Comparison of ENCODE assay signal across 8 cellular contexts in the genomic region with DNA sequence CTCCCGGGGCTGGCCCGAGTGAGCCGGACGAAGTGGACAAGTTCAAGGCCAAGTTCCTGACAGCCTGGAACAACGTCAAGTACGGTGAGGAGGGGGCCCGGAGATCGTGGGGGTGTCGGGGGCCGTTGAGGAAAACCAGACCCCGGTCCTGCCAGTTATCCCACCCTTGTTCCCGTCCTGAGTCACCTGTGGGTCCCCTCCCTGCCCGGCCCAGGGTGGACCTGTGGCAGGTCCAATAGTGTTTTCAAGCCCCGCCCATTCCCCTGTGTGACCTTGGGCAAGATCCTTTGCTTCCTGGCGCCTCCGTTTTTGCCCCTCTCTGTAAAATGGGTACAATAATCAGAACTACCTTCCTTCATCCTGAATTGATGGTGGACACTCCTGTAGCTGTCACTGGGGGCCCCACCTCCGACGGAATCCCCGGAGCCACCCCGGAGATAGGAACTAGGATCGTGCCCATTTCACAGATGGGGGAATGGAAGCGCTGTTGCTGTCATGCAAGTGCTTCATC. TPM values are rescaled to one million over a fixed set of nuclear protein-coding genes. Genes with fewer than 3 reads are reported as not detected.
DNase-seq lines count a peak whose midpoint lies in the region; ATAC-seq, FAIRE-seq and TF ChIP-seq lines count a peak whose summit lies in the region.

No MANE protein-coding gene starts in this region.

- H3K4me1 Mint-ChIP-seq in natural killer cell treated with Interleukin-12 subunit alpha and Interleukin-12 subunit beta and Interleukin-15 and Interleukin-18, amount 100 ng/mL, for 72 hours (ENCODE audit: low read depth in 2 of 2): peaks cover 10 to 11% of the 10 kb centered on the region in 2 donors

- POLR2A ChIA-PET in SK-N-SH (lab: Yijun Ruan, JAX) (no interaction called here), endothelial cell of umbilical vein (lab: Charles Lee) (no interaction called here)

- TF ChIP-seq POLR2A in endothelial cell of umbilical vein (IDR thresholded peaks at IDR 0.05; ENCODE audit: low read depth, low read length): no peak

- H4K20me1 ChIP-seq in SK-N-SH (ENCODE audit: insufficient read depth) (no peaks in the 10 kb centered on the region), endothelial cell of umbilical vein (replicated peaks; ENCODE audit: control insufficient read depth, extremely low read depth, insufficient read depth, low read length) (no peaks in the 10 kb centered on the region)

- FAIRE-seq in endothelial cell of umbilical vein (lab: Jason Lieb, UNC): peak; percentile 60

- H3K36me3 ChIP-seq in SK-N-SH (replicated peaks in 1 of 2; ENCODE audit: control insufficient read depth in 1 of 2, insufficient read depth in 2 of 2, low read length in 1 of 2) (peaks cover 0 to 3% of the 10 kb centered on the region in 2 experiments), endothelial cell of umbilical vein (ENCODE audit: control insufficient read depth in 2 of 2, extremely low read depth in 1 of 2, insufficient read depth in 2 of 2, low read length in 2 of 2) (peaks cover 0 to 3% of the 10 kb centered on the region in 2 experiments)

- TSS peak; percentile 43 for BruUV-seq in endothelial cell of umbilical vein (replicated peaks; lab: Mats Ljungman, UMichigan)

- H3K27ac Mint-ChIP-seq in natural killer cell treated with Interleukin-12 subunit alpha and Interleukin-12 subunit beta and Interleukin-15 and Interleukin-18, amount 100 ng/mL, for 72 hours: peak overlapping the region; percentile 79 to 87

- H3K4me3 Mint-ChIP-seq in natural killer cell treated with Interleukin-12 subunit alpha and Interleukin-12 subunit beta and Interleukin-15 and Interleukin-18, amount 100 ng/mL, for 72 hours: peak overlapping the region; percentile 94

- H3K9me2 ChIP-seq in SK-N-SH: no peaks in the 10 kb centered on the region

- no peak for TF ChIP-seq RAD21 in SK-N-SH (IDR thresholded peaks at IDR 0.05; ENCODE audit: low read length)

- peak overlapping the region; percentile 82 for H3K4me3 ChIP-seq in AG10803 (ENCODE audit: low read length)
- peak overlapping the region; percentile 67 to 81 for H3K4me3 ChIP-seq in SK-N-SH (ENCODE audit: low read depth in 2 of 2, low read length in 1 of 2)
- H3K4me3 ChIP-seq in endothelial cell of umbilical vein (replicated peaks in 1 of 3; ENCODE audit: insufficient read depth in 1 of 3, low read depth in 1 of 3, low read length in 3 of 3): peak overlapping the region; percentile 36 to 91 (median 58)

- peak; percentile 27 for ATAC-seq in GM21447 (IDR thresholded peaks at IDR 0.05; ENCODE audit: unreplicated experiment)
- peak; percentile 49 to 58 for ATAC-seq in natural killer cell treated with Interleukin-12 subunit alpha and Interleukin-12 subunit beta and Interleukin-15 and Interleukin-18, amount 100 ng/mL, for 72 hours
- ATAC-seq in GM21786 (IDR thresholded peaks at IDR 0.05; ENCODE audit: unreplicated experiment): no peak

- no peak for TF ChIP-seq CTCF in AG10803 (conservative IDR thresholded peaks at IDR 0.05; ENCODE audit: low read length)
- TF ChIP-seq CTCF in SK-N-SH (IDR thresholded peaks at IDR 0.05): no peak
- TF ChIP-seq CTCF in endothelial cell of umbilical vein (IDR thresholded peaks at IDR 0.05; ENCODE audit: extremely low read depth in 1 of 2, insufficient read depth in 1 of 2, low read depth in 1 of 2, low read length in 2 of 2): no peak

- H3F3A ChIP-seq in SK-N-SH (replicated peaks; ENCODE audit: insufficient read depth): peaks cover 5% of the 10 kb centered on the region

- dilution Hi-C loops in endothelial cell of umbilical vein (cut with MboI; ENCODE audit: extremely low pct_ligation_motif_present, low sequenced_read_pairs): no loop called here

- peak overlapping the region; percentile 74; the same call in 1 of the 2 replicates for H2AFZ ChIP-seq in SK-N-SH (ENCODE audit: low read depth)
- peak overlapping the region; percentile 95 for H2AFZ ChIP-seq in endothelial cell of umbilical vein (ENCODE audit: low read depth, low read length)

- peak overlapping the region; percentile 94 for H3K9ac ChIP-seq in SK-N-SH
- H3K9ac ChIP-seq in endothelial cell of umbilical vein (replicated peaks; ENCODE audit: extremely low read depth, insufficient read depth, low read length): peak overlapping the region; percentile 84

- H3K4me2 ChIP-seq in SK-N-SH (peak overlapping the region; percentile 84), endothelial cell of umbilical vein (ENCODE audit: insufficient read depth, low read length) (peak overlapping the region; percentile 53)

- CTCF ChIA-PET in SK-N-SH (lab: Yijun Ruan, JAX): interaction anchor here (1.2 kb wide), 1 partner anchor 9 kb away, joined by 4 read pairs; no protein-coding TSS in a partner anchor
- CTCF ChIA-PET in endothelial cell of umbilical vein (lab: Charles Lee): interaction anchor here (1.6 kb wide), 1 partner anchor 39 kb away, joined by 4 read pairs; no protein-coding TSS in a partner anchor

- H3K4me1 ChIP-seq in SK-N-SH (ENCODE audit: control insufficient read depth in 1 of 2, insufficient read depth in 2 of 2, low read depth in 1 of 2, low read length in 1 of 2): peaks cover 0 to 7% of the 10 kb centered on the region in 2 experiments; a peak in 1 of 4 replicates
- peaks cover 4% of the 10 kb centered on the region for H3K4me1 ChIP-seq in endothelial cell of umbilical vein (ENCODE audit: control insufficient read depth, extremely low read depth, insufficient read depth, low read length)

- TF ChIP-seq EP300 in SK-N-SH (IDR thresholded peaks at IDR 0.05; ENCODE audit: borderline replicate concordance in 1 of 2, low read depth in 1 of 2, low read length in 1 of 2): no peak

- H3K27ac ChIP-seq in SK-N-SH (ENCODE audit: low read depth in 2 of 2, low read length in 1 of 2) (no peak overlapping the region; a peak in 1 of 4 replicates), endothelial cell of umbilical vein (ENCODE audit: insufficient read depth, low read depth, low read length) (peak overlapping the region; percentile 42)

- peaks cover 14% of the 10 kb centered on the region; the same call in 1 of the 2 replicates for H3K27me3 ChIP-seq in SK-N-SH (ENCODE audit: insufficient read depth)
- H3K27me3 ChIP-seq in endothelial cell of umbilical vein (ENCODE audit: control insufficient read depth in 2 of 2, insufficient read depth in 2 of 2, low read length in 2 of 2): no peaks in the 10 kb centered on the region

- H3K27me3 Mint-ChIP-seq in natural killer cell treated with Interleukin-12 subunit alpha and Interleukin-12 subunit beta and Interleukin-15 and Interleukin-18, amount 100 ng/mL, for 72 hours: no peaks in the 10 kb centered on the region

- no peak for DNase-seq in AG10803 (ENCODE audit: low read depth)
- no peak for DNase-seq in SK-N-SH
- no peak for DNase-seq in endothelial cell of umbilical vein (ENCODE audit: low read depth, low spot score)
- no peak for DNase-seq in natural killer cell treated with Interleukin-12 subunit alpha and Interleukin-12 subunit beta and Interleukin-15 and Interleukin-18, amount 100 ng/mL, for 72 hours (ENCODE audit: low spot score)
- DNase-seq in NK-92 (lab: John Stamatoyannopoulos, UW; ENCODE audit: unreplicated experiment): no peak
- DNase-seq in germinal center (ENCODE audit: low spot score): no peak

- intact Hi-C loops in endothelial cell of umbilical vein (cut with micrococcal nuclease): no loop called here

- WGBS in SK-N-SH (ENCODE audit: low lambda C conversion rate): 37% methylated on average over 11 of the region's 22 CpGs

- no peaks in the 10 kb centered on the region for H3K9me3 Mint-ChIP-seq in natural killer cell treated with Interleukin-12 subunit alpha and Interleukin-12 subunit beta and Interleukin-15 and Interleukin-18, amount 100 ng/mL, for 72 hours

- no peaks in the 10 kb centered on the region for H3K36me3 Mint-ChIP-seq in natural killer cell treated with Interleukin-12 subunit alpha and Interleukin-12 subunit beta and Interleukin-15 and Interleukin-18, amount 100 ng/mL, for 72 hours

- H3K9me1 ChIP-seq in endothelial cell of umbilical vein (replicated peaks; ENCODE audit: control insufficient read depth, extremely low read depth, insufficient read depth, low read length): no peaks in the 10 kb centered on the region

- peaks cover 27% of the 10 kb centered on the region for H3K79me2 ChIP-seq in SK-N-SH (ENCODE audit: insufficient read depth)
- peaks cover 7% of the 10 kb centered on the region for H3K79me2 ChIP-seq in endothelial cell of umbilical vein (ENCODE audit: control insufficient read depth, insufficient read depth, low read length)

- H3K9me3 ChIP-seq in SK-N-SH: no peaks in the 10 kb centered on the region
- no peaks in the 10 kb centered on the region for H3K9me3 ChIP-seq in endothelial cell of umbilical vein (replicated peaks; ENCODE audit: control insufficient read depth, insufficient read depth, low read length)

RNA-seq across cellular contexts. Expression of gene ATG4D, which starts 0.6 kb away (rescaled TPM):
- polyA plus RNA-seq in SK-N-SH (2012; rRNA removed): 19.7 and 22.6 TPM in 2 replicates
- 8.8 and 15.2 TPM in 2 replicates for polyA plus RNA-seq in SK-N-SH (2012; cell fraction: cytosol; rRNA removed)
- polyA plus RNA-seq in SK-N-SH (2012; cell fraction: nucleus; rRNA removed): 65.8 and 70.8 TPM in 2 replicates
- total RNA-seq in endothelial cell of umbilical vein: 19.8 and 21.8 TPM in 2 replicates
- 24.9 and 29.6 TPM in 2 replicates for polyA plus RNA-seq in endothelial cell of umbilical vein
- polyA plus RNA-seq in endothelial cell of umbilical vein (2011; cell fraction: cytosol; rRNA removed): 16.8 and 20.9 TPM in 2 replicates
- polyA plus RNA-seq in endothelial cell of umbilical vein (2011; cell fraction: nucleus; rRNA removed): 31.8 and 39.8 TPM in 2 replicates
- polyA plus RNA-seq in endothelial cell of umbilical vein (2012): 17.1 and 21.9 TPM in 2 replicates
- polyA minus RNA-seq in endothelial cell of umbilical vein: 11.7 and 13.9 TPM in 2 replicates
- 30.8 TPM for polyA minus RNA-seq in endothelial cell of umbilical vein (2011; cell fraction: cytosol; rRNA and poly(A)+ RNA removed)
- 6.7 and 9.5 TPM in 2 replicates for polyA minus RNA-seq in endothelial cell of umbilical vein (2011; cell fraction: nucleus; rRNA and poly(A)+ RNA removed)
- 10 to 100 TPM; 67.4 to 71.0 TPM for total RNA-seq in natural killer cell treated with Interleukin-12 subunit alpha and Interleukin-12 subunit beta and Interleukin-15 and Interleukin-18, amount 100 ng/mL, for 72 hours

RNA-seq across cellular contexts. Expression of gene KRI1, which starts 21.5 kb away (rescaled TPM):
- polyA plus RNA-seq in SK-N-SH (2012; rRNA removed) (23.3 and 26.7 TPM in 2 replicates), endothelial cell of umbilical vein (5.9 and 6.7 TPM in 2 replicates)
- polyA plus RNA-seq in SK-N-SH (2012; cell fraction: cytosol; rRNA removed): 17.4 and 23.7 TPM in 2 replicates
- polyA plus RNA-seq in SK-N-SH (2012; cell fraction: nucleus; rRNA removed): 58.1 and 74.0 TPM in 2 replicates
- total RNA-seq in endothelial cell of umbilical vein: 23.1 and 25.7 TPM in 2 replicates
- 8.3 and 8.6 TPM in 2 replicates for polyA plus RNA-seq in endothelial cell of umbilical vein (2011; cell fraction: cytosol; rRNA removed)
- polyA plus RNA-seq in endothelial cell of umbilical vein (2011; cell fraction: nucleus; rRNA removed): 26.1 and 35.5 TPM in 2 replicates
- 17.3 TPM in 2 replicates for polyA plus RNA-seq in endothelial cell of umbilical vein (2012)
- polyA minus RNA-seq in endothelial cell of umbilical vein: 6.4 and 7.1 TPM in 2 replicates
- polyA minus RNA-seq in endothelial cell of umbilical vein (2011; cell fraction: cytosol; rRNA and poly(A)+ RNA removed): 45.5 TPM
- 8.1 and 9.4 TPM in 2 replicates for polyA minus RNA-seq in endothelial cell of umbilical vein (2011; cell fraction: nucleus; rRNA and poly(A)+ RNA removed)
- 10 to 100 TPM; 50.9 to 89.6 TPM for total RNA-seq in natural killer cell treated with Interleukin-12 subunit alpha and Interleukin-12 subunit beta and Interleukin-15 and Interleukin-18, amount 100 ng/mL, for 72 hours

RNA-seq across cellular contexts. Expression of gene CDKN2D, which starts 24.5 kb away (rescaled TPM):
- polyA plus RNA-seq in SK-N-SH (2012; rRNA removed) (13.1 and 14.9 TPM in 2 replicates), endothelial cell of umbilical vein (9.2 and 9.8 TPM in 2 replicates)
- polyA plus RNA-seq in SK-N-SH (2012; cell fraction: cytosol; rRNA removed): 11.6 and 16.2 TPM in 2 replicates
- polyA plus RNA-seq in SK-N-SH (2012; cell fraction: nucleus; rRNA removed): 5.4 and 5.7 TPM in 2 replicates
- total RNA-seq in endothelial cell of umbilical vein: 5.0 and 5.9 TPM in 2 replicates
- polyA plus RNA-seq in endothelial cell of umbilical vein (2011; cell fraction: cytosol; rRNA removed): 8.2 and 9.1 TPM in 2 replicates
- 3.4 and 3.6 TPM in 2 replicates for polyA plus RNA-seq in endothelial cell of umbilical vein (2011; cell fraction: nucleus; rRNA removed)
- polyA plus RNA-seq in endothelial cell of umbilical vein (2012): 4.6 and 4.9 TPM in 2 replicates
- 4.6 and 6.4 TPM in 2 replicates for polyA minus RNA-seq in endothelial cell of umbilical vein
- polyA minus RNA-seq in endothelial cell of umbilical vein (2011; cell fraction: cytosol; rRNA and poly(A)+ RNA removed): 5.0 TPM
- 0.53 and 0.82 TPM in 2 replicates for polyA minus RNA-seq in endothelial cell of umbilical vein (2011; cell fraction: nucleus; rRNA and poly(A)+ RNA removed)
- 10 to 100 TPM; 28.0 to 33.9 TPM for total RNA-seq in natural killer cell treated with Interleukin-12 subunit alpha and Interleukin-12 subunit beta and Interleukin-15 and Interleukin-18, amount 100 ng/mL, for 72 hours

RNA-seq across cellular contexts. Expression of gene S1PR5, which starts 27.1 kb away (rescaled TPM):
- 0.32 and 0.36 TPM in 2 replicates for polyA plus RNA-seq in SK-N-SH (2012; rRNA removed)
- 0.36 and 0.39 TPM in 2 replicates for polyA plus RNA-seq in SK-N-SH (2012; cell fraction: cytosol; rRNA removed)
- polyA plus RNA-seq in SK-N-SH (2012; cell fraction: nucleus; rRNA removed): 0.21 and 0.24 TPM in 2 replicates
- not detected in 2 replicates for total RNA-seq in endothelial cell of umbilical vein
- not detected in 2 replicates for polyA plus RNA-seq in endothelial cell of umbilical vein
- not detected in 2 replicates for polyA plus RNA-seq in endothelial cell of umbilical vein (2011; cell fraction: cytosol; rRNA removed)
- not detected in 2 replicates for polyA plus RNA-seq in endothelial cell of umbilical vein (2011; cell fraction: nucleus; rRNA removed)
- polyA plus RNA-seq in endothelial cell of umbilical vein (2012): not detected in 2 replicates
- polyA minus RNA-seq in endothelial cell of umbilical vein: not detected in 2 replicates
- polyA minus RNA-seq in endothelial cell of umbilical vein (2011; cell fraction: cytosol; rRNA and poly(A)+ RNA removed): 1.2 TPM
- not detected in 2 replicates for polyA minus RNA-seq in endothelial cell of umbilical vein (2011; cell fraction: nucleus; rRNA and poly(A)+ RNA removed)
- 10 to 100 TPM in 1 of 2 donors, 1 to 10 TPM in 1; 5.1 to 16.3 TPM for total RNA-seq in natural killer cell treated with Interleukin-12 subunit alpha and Interleukin-12 subunit beta and Interleukin-15 and Interleukin-18, amount 100 ng/mL, for 72 hours

RNA-seq across cellular contexts. Expression of gene KEAP1, which starts 41.1 kb away (rescaled TPM):
- polyA plus RNA-seq in SK-N-SH (2012; rRNA removed) (53.8 and 72.9 TPM in 2 replicates), endothelial cell of umbilical vein (91.1 and 107 TPM in 2 replicates)
- 42.4 and 51.7 TPM in 2 replicates for polyA plus RNA-seq in SK-N-SH (2012; cell fraction: cytosol; rRNA removed)
- 66.2 and 72.6 TPM in 2 replicates for polyA plus RNA-seq in SK-N-SH (2012; cell fraction: nucleus; rRNA removed)
- 78.2 and 81.4 TPM in 2 replicates for total RNA-seq in endothelial cell of umbilical vein
- polyA plus RNA-seq in endothelial cell of umbilical vein (2011; cell fraction: cytosol; rRNA removed): 79.4 and 83.8 TPM in 2 replicates
- polyA plus RNA-seq in endothelial cell of umbilical vein (2011; cell fraction: nucleus; rRNA removed): 58.8 and 72.0 TPM in 2 replicates
- 76.5 and 82.3 TPM in 2 replicates for polyA plus RNA-seq in endothelial cell of umbilical vein (2012)
- 104 and 113 TPM in 2 replicates for polyA minus RNA-seq in endothelial cell of umbilical vein
- polyA minus RNA-seq in endothelial cell of umbilical vein (2011; cell fraction: cytosol; rRNA and poly(A)+ RNA removed): 22.8 TPM
- polyA minus RNA-seq in endothelial cell of umbilical vein (2011; cell fraction: nucleus; rRNA and poly(A)+ RNA removed): 21.0 and 27.6 TPM in 2 replicates
- 100 to 1,000 TPM in 1 of 2 donors, 10 to 100 TPM in 1; 94.0 to 118 TPM for total RNA-seq in natural killer cell treated with Interleukin-12 subunit alpha and Interleukin-12 subunit beta and Interleukin-15 and Interleukin-18, amount 100 ng/mL, for 72 hours
